In genomic region chr6:16760536-16761468, GRCh38 we compare ENCODE assay signal across 8 cellular contexts. TPM values are rescaled to one million over a fixed set of nuclear protein-coding genes. Genes with fewer than 3 reads are reported as not detected.
A peak's percentile ranks its signal among the peaks of the same experiment; 100 is the strongest.
DNase-seq lines count a peak whose midpoint lies in the region; ATAC-seq and TF ChIP-seq lines count a peak whose summit lies in the region.

TSS of gene ATXN1 (minus strand) at chr6:16761460.

- no peaks in the 10 kb centered on the region for H3K9me3 Mint-ChIP-seq in activated CD4-positive, alpha-beta memory T cell treated with anti-CD3 and anti-CD28 coated beads for 36 hours

- H3K36me3 Mint-ChIP-seq in activated CD4-positive, alpha-beta memory T cell treated with anti-CD3 and anti-CD28 coated beads for 36 hours, result peaks cover 7% of the 10 kb centered on the region

- peak within 1 kb of the TSS; percentile 93 for H3K27ac Mint-ChIP-seq in activated CD4-positive, alpha-beta memory T cell treated with anti-CD3 and anti-CD28 coated beads for 36 hours

- POLR2A ChIA-PET in activated CD4-positive, alpha-beta memory T cell treated with anti-CD3 and anti-CD28 coated beads for 36 hours (lab: Charles Lee), result interaction anchor here (0.8 to 4.1 kb wide), 25 partner anchors 13 to 438 kb away, joined by 3 to 55 read pairs (median 9); no protein-coding TSS in a partner anchor

- ATAC-seq in GM18868 (IDR thresholded peaks at IDR 0.05; ENCODE audit: unreplicated experiment), result no peak

- H3K27me3 Mint-ChIP-seq in activated CD4-positive, alpha-beta memory T cell treated with anti-CD3 and anti-CD28 coated beads for 36 hours, result no peaks in the 10 kb centered on the region

- CTCF ChIA-PET in activated CD4-positive, alpha-beta memory T cell treated with anti-CD3 and anti-CD28 coated beads for 36 hours (lab: Charles Lee), result interaction anchor here (0.8 to 5.3 kb wide), 24 partner anchors 10 to 428 kb away, joined by 3 to 62 read pairs (median 5); no protein-coding TSS in a partner anchor

- peak within 1 kb of the TSS; percentile 82 for H3K4me3 ChIP-seq in LNCaP clone FGC (ENCODE audit: low read depth, low read length)

- peak within 1 kb of the TSS; percentile 94 for H3K4me3 Mint-ChIP-seq in activated CD4-positive, alpha-beta memory T cell treated with anti-CD3 and anti-CD28 coated beads for 36 hours

- DNase-seq in SKM-1 treated with dmso at 0.1 percent for 144 hours (lab: John Stamatoyannopoulos, UW; ENCODE audit: unreplicated experiment) (peak; percentile 46), SKM-1 (lab: John Stamatoyannopoulos, UW; ENCODE audit: unreplicated experiment) (no peak), LNCaP clone FGC (ENCODE audit: low read depth) (no peak), lung microvascular endothelial cell (ENCODE audit: low read depth in 2 of 2) (peak; percentile 77 to 79)
- peak; percentile 61 for DNase-seq in activated CD4-positive, alpha-beta memory T cell treated with anti-CD3 and anti-CD28 coated beads for 36 hours
- DNase-seq in effector CD8-positive, alpha-beta T cell (lab: John Stamatoyannopoulos, UW), result peak; percentile 61
- DNase-seq in stimulated activated CD8-positive, alpha-beta memory T cell treated with anti-CD3 and anti-CD28 coated beads, Interleukin-15, amount 100 ng/mL, for 1 hour (ENCODE audit: low read depth), result peak; percentile 16

- H3K4me1 Mint-ChIP-seq in activated CD4-positive, alpha-beta memory T cell treated with anti-CD3 and anti-CD28 coated beads for 36 hours (ENCODE audit: low read depth), result peaks cover 57% of the 10 kb centered on the region

- TF ChIP-seq CTCF in LNCaP clone FGC (IDR thresholded peaks at IDR 0.05; ENCODE audit: control insufficient read depth, extremely low read depth, insufficient read depth), result no peak

- intact Hi-C loops in activated CD4-positive, alpha-beta memory T cell treated with anti-CD3 and anti-CD28 coated beads for 36 hours (cut with micrococcal nuclease), result loop anchor here (1.0 to 5.0 kb wide), 11 partner anchors 20 to 1514 kb away; partner anchors contain the start of genes JARID2 and NUP153

RNA-seq across cellular contexts. Expression of gene ATXN1, which starts in this region (rescaled TPM):
- total RNA-seq in activated CD4-positive, alpha-beta memory T cell treated with anti-CD3 and anti-CD28 coated beads for 36 hours, result 10 to 100 TPM; 34.1 to 36.7 TPM
- 8.7 and 9.1 TPM in 2 replicates for total RNA-seq in lung microvascular endothelial cell

Comparison
In these comparisons a context has a peak if more than half of its experiments do, and no peak if none do; other contexts are left out.
1. DNase-seq: peak in SKM-1 treated with dmso at 0.1 percent for 144 hours (single experiment), activated CD4-positive, alpha-beta memory T cell treated with anti-CD3 and anti-CD28 coated beads for 36 hours (single experiment), effector CD8-positive, alpha-beta T cell (single experiment), lung microvascular endothelial cell (2 of 2) and stimulated activated CD8-positive, alpha-beta memory T cell treated with anti-CD3 and anti-CD28 coated beads, Interleukin-15, amount 100 ng/mL, for 1 hour (single experiment); none in SKM-1 (single experiment) and LNCaP clone FGC (single experiment).